14 cellular contexts compared by ENCODE assay signal in genomic region chrX:155874571-155875244, GRCh38. TPM values are rescaled to one million over a fixed set of nuclear protein-coding genes. Genes with fewer than 3 reads are reported as not detected.
A peak's percentile ranks its signal among the peaks of the same experiment; 100 is the strongest.
DNase-seq lines count a peak whose midpoint lies in the region; ATAC-seq, FAIRE-seq and TF ChIP-seq lines count a peak whose summit lies in the region.
"Had no signal": no experiment of that assay in that cellular context is flagged by ENCODE, and none has a peak within 500 bp of the region (broad histone marks: within the 10 kb centered on the region; RNA-seq: fewer than 3 reads in every experiment).

No MANE protein-coding gene starts in this region.

- CTCF ChIA-PET in HepG2 (lab: Yijun Ruan, JAX; ENCODE audit: low intra/inter-chr PET ratio, low total read pairs), result no interaction called here

- 27% methylated on average over 21 of the region's 31 CpGs for WGBS in HepG2 (ENCODE audit: low lambda C conversion rate)

- H3K36me3 Mint-ChIP-seq in stimulated activated naive CD8-positive, alpha-beta T cell treated with anti-CD3 and anti-CD28 coated beads, Interleukin-15, Interleukin-2, amounts not matched to agents 100 ng/mL and 50 ng/mL, for 24 hours (ENCODE audit: low read depth), result no peaks in the 10 kb centered on the region
- H3K36me3 Mint-ChIP-seq in activated naive CD8-positive, alpha-beta T cell treated with anti-CD3 and anti-CD28 coated beads, Interleukin-2, amount 50 U/mL, for 24 hours (ENCODE audit: low read depth), result no peaks in the 10 kb centered on the region

- no peak for FAIRE-seq in HepG2 (lab: Jason Lieb, UNC)

- no peak for TF ChIP-seq CTCF in HepG2 (CRISPR knock-in tag; IDR thresholded peaks at IDR 0.05)
- no peak for TF ChIP-seq CTCF in upper lobe of right lung (IDR thresholded peaks at IDR 0.05)

- H3K9me3 ChIP-seq in HepG2 (ENCODE audit: low read length) (peaks cover 54% of the 10 kb centered on the region), upper lobe of right lung (no peaks in the 10 kb centered on the region), MG63 (no peaks in the 10 kb centered on the region)

- in situ Hi-C loops in HepG2 (cut with HindIII; ENCODE audit: extremely low pct_ligation_motif_present, low pct_unique_long_range_greater_than_20kb), result no loop called here

- H3K36me3 ChIP-seq in HepG2 (replicated peaks in 1 of 2; ENCODE audit: control insufficient read depth in 1 of 2, insufficient read depth in 2 of 2, low read length in 2 of 2) (no peaks in the 10 kb centered on the region), upper lobe of right lung (no peaks in the 10 kb centered on the region), MG63 (no peaks in the 10 kb centered on the region)
- H3K36me3 ChIP-seq: WERI-Rb-1 had no signal

- no peak for TF ChIP-seq RAD21 in HepG2 (CRISPR knock-in tag; IDR thresholded peaks at IDR 0.05)

- H2AFZ ChIP-seq in HepG2 (ENCODE audit: low read length), result no peak overlapping the region

- no peak overlapping the region for H3K27ac Mint-ChIP-seq in stimulated activated naive CD8-positive, alpha-beta T cell treated with anti-CD3 and anti-CD28 coated beads, Interleukin-15, Interleukin-2, amounts not matched to agents 100 ng/mL and 50 ng/mL, for 24 hours
- no peak overlapping the region for H3K27ac Mint-ChIP-seq in activated naive CD8-positive, alpha-beta T cell treated with anti-CD3 and anti-CD28 coated beads, Interleukin-2, amount 50 U/mL, for 24 hours
- H3K27ac Mint-ChIP-seq: effector memory CD8-positive, alpha-beta T cell had no signal

- peak overlapping the region; percentile 40 for H3K4me3 Mint-ChIP-seq in stimulated activated naive CD8-positive, alpha-beta T cell treated with anti-CD3 and anti-CD28 coated beads, Interleukin-15, Interleukin-2, amounts not matched to agents 100 ng/mL and 50 ng/mL, for 24 hours
- peak overlapping the region; percentile 48 for H3K4me3 Mint-ChIP-seq in activated naive CD8-positive, alpha-beta T cell treated with anti-CD3 and anti-CD28 coated beads, Interleukin-2, amount 50 U/mL, for 24 hours
- H3K4me3 Mint-ChIP-seq: effector memory CD8-positive, alpha-beta T cell had no signal

- no peak for ATAC-seq in stimulated activated naive CD8-positive, alpha-beta T cell treated with anti-CD3 and anti-CD28 coated beads, Interleukin-15, Interleukin-2, amounts not matched to agents 100 U/mL and 50 U/mL, for 24 hours
- no peak for ATAC-seq in activated naive CD8-positive, alpha-beta T cell treated with anti-CD3 and anti-CD28 coated beads, Interleukin-2, amount 50 U/mL, for 24 hours
- ATAC-seq in HepG2 (peak; percentile 57), upper lobe of right lung (peak; percentile 42)
- ATAC-seq: effector memory CD8-positive, alpha-beta T cell had no signal

- no peaks in the 10 kb centered on the region for H4K20me1 ChIP-seq in HepG2 (ENCODE audit: insufficient read depth, low read length)

- no peak overlapping the region for H3K9ac ChIP-seq in HepG2 (ENCODE audit: insufficient read depth, low read depth, low read length)

- intact Hi-C loops in HepG2 (cut with micrococcal nuclease; ENCODE audit: unreplicated experiment) (no loop called here), upper lobe of right lung (cut with DNase I) (no loop called here)

- H3K4me1 Mint-ChIP-seq in stimulated activated naive CD8-positive, alpha-beta T cell treated with anti-CD3 and anti-CD28 coated beads, Interleukin-15, Interleukin-2, amounts not matched to agents 100 ng/mL and 50 ng/mL, for 24 hours (ENCODE audit: low read depth), result no peaks in the 10 kb centered on the region
- peaks cover 2% of the 10 kb centered on the region for H3K4me1 Mint-ChIP-seq in activated naive CD8-positive, alpha-beta T cell treated with anti-CD3 and anti-CD28 coated beads, Interleukin-2, amount 50 U/mL, for 24 hours

- H3K4me3 ChIP-seq in HepG2 (replicated peaks in 1 of 3; ENCODE audit: insufficient read depth in 1 of 3, low read depth in 2 of 3, low read length in 3 of 3) (peak overlapping the region in 1 of 3 experiments; percentile 37; a peak in 1 of 6 replicates), upper lobe of right lung (peak overlapping the region; percentile 11), MG63 (no peak overlapping the region)

- BruUV-seq in HepG2 (replicated peaks; lab: Mats Ljungman, UMichigan), result no TSS peak

- H3K4me1 ChIP-seq in HepG2 (ENCODE audit: insufficient read depth, low read length) (no peaks in the 10 kb centered on the region), upper lobe of right lung (no peaks in the 10 kb centered on the region)

- H3K27ac ChIP-seq in HepG2 (ENCODE audit: extremely low read length, insufficient read depth, low read length) (no peak overlapping the region), upper lobe of right lung (no peak overlapping the region)
- H3K27ac ChIP-seq: WERI-Rb-1 had no signal

- H3K4me2 ChIP-seq in HepG2 (ENCODE audit: low read depth, low read length), result peak overlapping the region; percentile 57

- no peaks in the 10 kb centered on the region for H3K79me2 ChIP-seq in HepG2 (ENCODE audit: insufficient read depth, low read length)

- TF ChIP-seq EP300 in HepG2 (IDR thresholded peaks at IDR 0.05; ENCODE audit: low read depth in 2 of 2, low read length in 2 of 2) (no peak), HepG2 (CRISPR knock-in tag; IDR thresholded peaks at IDR 0.05; ENCODE audit: borderline replicate concordance) (no peak)

- H3K27me3 Mint-ChIP-seq in stimulated activated naive CD8-positive, alpha-beta T cell treated with anti-CD3 and anti-CD28 coated beads, Interleukin-15, Interleukin-2, amounts not matched to agents 100 ng/mL and 50 ng/mL, for 24 hours, result peaks cover 23% of the 10 kb centered on the region
- peaks cover 13% of the 10 kb centered on the region for H3K27me3 Mint-ChIP-seq in activated naive CD8-positive, alpha-beta T cell treated with anti-CD3 and anti-CD28 coated beads, Interleukin-2, amount 50 U/mL, for 24 hours

- H3K9me3 Mint-ChIP-seq in stimulated activated naive CD8-positive, alpha-beta T cell treated with anti-CD3 and anti-CD28 coated beads, Interleukin-15, Interleukin-2, amounts not matched to agents 100 ng/mL and 50 ng/mL, for 24 hours, result peaks cover 10% of the 10 kb centered on the region
- no peaks in the 10 kb centered on the region for H3K9me3 Mint-ChIP-seq in activated naive CD8-positive, alpha-beta T cell treated with anti-CD3 and anti-CD28 coated beads, Interleukin-2, amount 50 U/mL, for 24 hours

- no peak for TF ChIP-seq POLR2A in HepG2 (IDR thresholded peaks at IDR 0.05; ENCODE audit: insufficient read depth in 1 of 2, low read depth in 2 of 2, low read length in 2 of 2)

- peaks cover 1 to 4% of the 10 kb centered on the region in 2 experiments; a peak in 1 of 5 replicates for H3K27me3 ChIP-seq in HepG2 (ENCODE audit: control insufficient read depth in 1 of 2, insufficient read depth in 2 of 2, low read length in 2 of 2)
- peaks cover 3% of the 10 kb centered on the region for H3K27me3 ChIP-seq in upper lobe of right lung
- no peaks in the 10 kb centered on the region; the same call in 1 of the 2 replicates for H3K27me3 ChIP-seq in MG63

- DNase-seq in stimulated activated naive CD8-positive, alpha-beta T cell treated with anti-CD3 and anti-CD28 coated beads, Interleukin-15, Interleukin-2, amounts not matched to agents 100 U/mL and 50 U/mL, for 24 hours, result no peak
- no peak for DNase-seq in activated naive CD8-positive, alpha-beta T cell treated with anti-CD3 and anti-CD28 coated beads, Interleukin-2, amount 50 U/mL, for 24 hours
- DNase-seq in HepG2 (ENCODE audit: low spot score) (no peak), upper lobe of right lung (no peak), cerebellar cortex (ENCODE audit: low spot score) (no peak), MG63 (no peak), SIG-M5 (lab: John Stamatoyannopoulos, UW) (no peak)
- DNase-seq: C1 segment of cervical spinal cord; effector memory CD8-positive, alpha-beta T cell; NCI-H1105 treated with DMSO at 0.1 percent for 48 hours; NCI-H774; stimulated activated CD4-positive, alpha-beta T cell treated with anti-CD3 and anti-CD28 coated beads, Interleukin-4, amount 100 ng/mL, for 4 hours; WERI-Rb-1 had no signal

- POLR2A ChIA-PET in HepG2 (lab: Yijun Ruan, JAX), result no interaction called here

TF ChIP-seq in HepG2, 621 proteins besides CTCF, POLR2A, EP300 and RAD21:
- TF ChIP-seq ZNF629 (CRISPR knock-in tag; conservative IDR thresholded peaks at IDR 0.05) (peak; percentile 50; the same call in 1 of the 2 replicates), CENPX (CRISPR knock-in tag; IDR thresholded peaks at IDR 0.05) (no peak)

RNA-seq across cellular contexts. Expression of gene VAMP7, which starts 6.4 kb away (rescaled TPM):
- total RNA-seq in HepG2 (2016; rRNA removed; fragmentation: Illumina TruSeq; extraction: Trizol) (20.7 and 34.7 TPM in 2 replicates), upper lobe of right lung (27.1 TPM)
- total RNA-seq in HepG2 (2016; cell fraction: cytosol; rRNA removed; fragmentation: Illumina TruSeq; extraction: Trizol; ENCODE audit: low read depth), result 4.2 and 6.3 TPM in 2 replicates
- total RNA-seq in HepG2 (2016; cell fraction: insoluble cytoplasmic fraction; rRNA removed; fragmentation: Illumina TruSeq; extraction: Trizol), result 19.6 and 32.2 TPM in 2 replicates
- 18.7 and 19.2 TPM in 2 replicates for total RNA-seq in HepG2 (2016; cell fraction: membrane; rRNA removed; fragmentation: Illumina TruSeq; extraction: Trizol)
- total RNA-seq in HepG2 (2016; cell fraction: nucleus; rRNA removed; fragmentation: Illumina TruSeq; extraction: Trizol), result 10.8 and 11.2 TPM in 2 replicates
- polyA plus RNA-seq in HepG2 (2011; rRNA removed), result 9.5 and 13.4 TPM in 2 replicates
- 5.3 and 8.9 TPM in 2 replicates for polyA plus RNA-seq in HepG2 (2011; cell fraction: cytosol; rRNA removed)
- 2.7 and 3.3 TPM in 2 replicates for polyA plus RNA-seq in HepG2 (2011; cell fraction: nucleus; rRNA removed)
- polyA plus RNA-seq in HepG2 (2012), result 10.9 and 11.7 TPM in 2 replicates
- polyA plus RNA-seq in HepG2 (2016; cell fraction: cytosol; fragmentation: Illumina TruSeq; extraction: Trizol; ENCODE audit: low read depth), result 5.4 and 7.4 TPM in 2 replicates
- 35.9 and 37.3 TPM in 2 replicates for polyA plus RNA-seq in HepG2 (2016; cell fraction: insoluble cytoplasmic fraction; fragmentation: Illumina TruSeq; extraction: Trizol; ENCODE audit: low read depth)
- 18.4 and 18.9 TPM in 2 replicates for polyA plus RNA-seq in HepG2 (2016; cell fraction: membrane; fragmentation: Illumina TruSeq; extraction: Trizol; ENCODE audit: low read depth)
- polyA plus RNA-seq in HepG2 (2016; cell fraction: nucleus; fragmentation: Illumina TruSeq; extraction: Trizol; ENCODE audit: insufficient read depth, low read depth), result 13.1 and 14.2 TPM in 2 replicates
- 6.3 and 20.7 TPM in 2 replicates for polyA minus RNA-seq in HepG2 (2011; rRNA and poly(A)+ RNA removed; ENCODE audit: low replicate concordance)
- 8.2 and 9.6 TPM in 2 replicates for polyA minus RNA-seq in HepG2 (2011; cell fraction: cytosol; rRNA and poly(A)+ RNA removed)
- polyA minus RNA-seq in HepG2 (2011; cell fraction: nucleus; rRNA and poly(A)+ RNA removed), result 10.6 and 11.4 TPM in 2 replicates
- total RNA-seq in MG63 (2014; rRNA removed; shearing (Covaris generic); ENCODE audit: low replicate concordance), result 31.0 and 40.3 TPM in 2 replicates

Comparison
In these comparisons a context has a peak if more than half of its experiments do, and no peak if none do; other contexts are left out.
1. ATAC-seq: peak in HepG2 (single experiment) and upper lobe of right lung (single experiment); none in stimulated activated naive CD8-positive, alpha-beta T cell treated with anti-CD3 and anti-CD28 coated beads, Interleukin-15, Interleukin-2, amounts not matched to agents 100 U/mL and 50 U/mL, for 24 hours (single experiment) and activated naive CD8-positive, alpha-beta T cell treated with anti-CD3 and anti-CD28 coated beads, Interleukin-2, amount 50 U/mL, for 24 hours (single experiment).